In the genomic region with DNA sequence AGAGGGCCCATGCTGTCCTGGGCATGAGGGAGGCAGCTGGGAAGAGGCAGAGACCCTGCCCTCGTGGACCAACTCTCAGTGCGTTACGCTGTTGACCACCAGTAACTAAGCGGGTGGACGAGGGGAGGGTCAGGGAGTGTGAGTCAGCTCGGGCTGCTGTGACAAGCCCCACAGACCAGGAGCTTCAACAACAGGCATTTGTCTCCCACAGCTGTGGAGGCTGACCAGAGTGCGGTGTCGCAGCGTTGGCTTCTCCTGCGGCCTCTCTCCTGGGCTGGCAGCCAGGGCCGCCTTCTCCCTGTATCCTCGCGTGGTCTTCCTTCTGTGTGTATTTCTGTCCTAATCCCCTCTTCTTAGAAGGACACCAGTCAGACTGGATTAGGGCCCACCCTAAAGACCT, we compare ENCODE assay signal across 13 cellular contexts. TPM values are rescaled to one million over a fixed set of nuclear protein-coding genes. Genes with fewer than 3 reads are reported as not detected.
DNase-seq lines count a peak whose midpoint lies in the region; ATAC-seq, FAIRE-seq and TF ChIP-seq lines count a peak whose summit lies in the region.
"Had no signal": no experiment of that assay in that cellular context is flagged by ENCODE, and none has a peak within 500 bp of the region (broad histone marks: within the 10 kb centered on the region; RNA-seq: fewer than 3 reads in every experiment).

No MANE protein-coding gene starts in this region.

- H3K9me3 ChIP-seq in Panc1 (ENCODE audit: control insufficient read depth, insufficient read depth, low read depth, low read length) (no peaks in the 10 kb centered on the region), gastrocnemius medialis (no peaks in the 10 kb centered on the region)
- H3K9me3 ChIP-seq: MG63 had no signal

- ATAC-seq in Panc1 (peak; percentile 43; the same call in 1 of the 2 replicates), gastrocnemius medialis (no peak), HG03565 (IDR thresholded peaks at IDR 0.05; ENCODE audit: unreplicated experiment) (no peak)
- ATAC-seq in central memory CD8-positive, alpha-beta T cell (replicated peaks; ENCODE audit: extremely low read depth, poor library complexity, severe bottlenecking), result no peak

- H3K4me1 ChIP-seq in Panc1 (ENCODE audit: control insufficient read depth, insufficient read depth, low read length), result no peaks in the 10 kb centered on the region
- H3K4me1 ChIP-seq in gastrocnemius medialis, result peaks cover 12 to 24% of the 10 kb centered on the region in 2 donors

- in situ Hi-C loops in Panc1 (cut with HindIII; ENCODE audit: low pct_unique_long_range_greater_than_20kb, low sequenced_read_pairs), result no loop called here
- in situ Hi-C loops in gastrocnemius medialis (cut with MboI; ENCODE audit: low sequenced_read_pairs in 4 of 4), result no loop called here

- H3K9me3 Mint-ChIP-seq in central memory CD8-positive, alpha-beta T cell, result no peaks in the 10 kb centered on the region

- H3K4me1 Mint-ChIP-seq in central memory CD8-positive, alpha-beta T cell, result peaks cover 42% of the 10 kb centered on the region

- H3K36me3 Mint-ChIP-seq in central memory CD8-positive, alpha-beta T cell (ENCODE audit: insufficient read depth), result no peaks in the 10 kb centered on the region

- H3K27ac Mint-ChIP-seq in central memory CD8-positive, alpha-beta T cell (ENCODE audit: low read depth), result peak overlapping the region; percentile 77

- POLR2A ChIA-PET in Panc1 (lab: Charles Lee), result interaction anchor here (0.5 kb wide), 1 partner anchor 24 kb away, joined by 5 read pairs; no protein-coding TSS in a partner anchor

- H3K36me3 ChIP-seq in Panc1 (ENCODE audit: control insufficient read depth, insufficient read depth, low read length) (no peaks in the 10 kb centered on the region), gastrocnemius medialis (no peaks in the 10 kb centered on the region)
- H3K36me3 ChIP-seq: MG63 had no signal

- CTCF ChIA-PET in Panc1 (lab: Charles Lee), result no interaction called here

- H3K4me3 ChIP-seq in Panc1 (ENCODE audit: low read depth in 2 of 2, low read length in 2 of 2) (no peak overlapping the region), gastrocnemius medialis (no peak overlapping the region)
- H3K4me3 ChIP-seq: MG63 had no signal

- no peak for TF ChIP-seq POLR2A in gastrocnemius medialis (IDR thresholded peaks at IDR 0.05)

- no peaks in the 10 kb centered on the region for H3K27me3 Mint-ChIP-seq in central memory CD8-positive, alpha-beta T cell

- H3K27me3 ChIP-seq in Panc1 (ENCODE audit: control insufficient read depth, insufficient read depth, low read length) (no peaks in the 10 kb centered on the region), layer of hippocampus (ENCODE audit: control insufficient read depth, insufficient read depth, low read length) (no peaks in the 10 kb centered on the region), gastrocnemius medialis (no peaks in the 10 kb centered on the region)
- H3K27me3 ChIP-seq: MG63 had no signal

- DNase-seq in Panc1 (ENCODE audit: low read depth, low spot score) (no peak), gastrocnemius medialis (no peak), urothelium cell line (ENCODE audit: low spot score) (no peak), NCI-H1930 (lab: John Stamatoyannopoulos, UW) (no peak), NCI-H187 treated with DMSO at 0.1 percent for 48 hours (lab: John Stamatoyannopoulos, UW) (no peak)
- no peak for DNase-seq in central memory CD8-positive, alpha-beta T cell (ENCODE audit: low spot score in 2 of 2)
- DNase-seq: activated T-cell treated with anti-CD3 and anti-CD28 coated beads, Interleukin-2, amount 50 U/mL, for 1 hour; islet precursor cell; stimulated activated CD4-positive, alpha-beta T cell treated with anti-CD3 and anti-CD28 coated beads, Interleukin-1b, Interleukin-23, amount 100 ng/mL, for 48 hours; stimulated activated naive CD4-positive, alpha-beta T cell had no signal

- BruUV-seq in Panc1 (replicated peaks; lab: Mats Ljungman, UMichigan), result no TSS peak

- intact Hi-C loops in Panc1 (cut with micrococcal nuclease; ENCODE audit: unreplicated experiment) (no loop called here), gastrocnemius medialis (cut with DNase I; ENCODE audit: low total_unique reads) (no loop called here)

- H3K27ac ChIP-seq in Panc1 (ENCODE audit: low read length) (no peak overlapping the region), layer of hippocampus (ENCODE audit: low read depth, low read length) (peak overlapping the region; percentile 30), gastrocnemius medialis (peak overlapping the region in 3 of 4 donors; percentile 62 to 71 (median 71))

- no peak overlapping the region for H3K4me3 Mint-ChIP-seq in central memory CD8-positive, alpha-beta T cell

- FAIRE-seq in urothelium cell line (lab: Jason Lieb, UNC), result no peak

- TF ChIP-seq CTCF in Panc1 (IDR thresholded peaks at IDR 0.05), result no peak
- TF ChIP-seq CTCF in gastrocnemius medialis (IDR thresholded peaks at IDR 0.05 in 4 of 5, conservative IDR thresholded peaks at IDR 0.05 in 1 of 5), result no peak

RNA-seq across cellular contexts. Expression of gene EFCC1, which starts 13.0 kb away (rescaled TPM):
- total RNA-seq in Panc1 (2021; ENCODE audit: unreplicated experiment), result 0.15 TPM
- polyA plus RNA-seq in Panc1 (2012; ENCODE audit: insufficient read length), result 0.13 TPM
- 1 to 10 TPM in 1 of 4 donors, under 1 TPM in 3; 0.26 to 1.2 (median 0.45) TPM for total RNA-seq in gastrocnemius medialis

RNA-seq across cellular contexts. Expression of gene CFAP92, which starts 20.3 kb away (rescaled TPM):
- total RNA-seq in Panc1 (2021; ENCODE audit: unreplicated experiment) (0.18 TPM), gastrocnemius medialis (under 1 TPM in 3 of 4 donors, not detected in 1; 0.07 to 0.34 (median 0.20) TPM)
- 0.42 TPM for polyA plus RNA-seq in Panc1 (2012; ENCODE audit: insufficient read length)

RNA-seq across cellular contexts. Expression of gene GP9, which starts 46.4 kb away (rescaled TPM):
- total RNA-seq in Panc1 (2021; ENCODE audit: unreplicated experiment), result not detected
- not detected for polyA plus RNA-seq in Panc1 (2012; ENCODE audit: insufficient read length)
- total RNA-seq in gastrocnemius medialis, result under 1 TPM in 1 of 4 donors, not detected in 3; 0.42 TPM
